In the genomic region with DNA sequence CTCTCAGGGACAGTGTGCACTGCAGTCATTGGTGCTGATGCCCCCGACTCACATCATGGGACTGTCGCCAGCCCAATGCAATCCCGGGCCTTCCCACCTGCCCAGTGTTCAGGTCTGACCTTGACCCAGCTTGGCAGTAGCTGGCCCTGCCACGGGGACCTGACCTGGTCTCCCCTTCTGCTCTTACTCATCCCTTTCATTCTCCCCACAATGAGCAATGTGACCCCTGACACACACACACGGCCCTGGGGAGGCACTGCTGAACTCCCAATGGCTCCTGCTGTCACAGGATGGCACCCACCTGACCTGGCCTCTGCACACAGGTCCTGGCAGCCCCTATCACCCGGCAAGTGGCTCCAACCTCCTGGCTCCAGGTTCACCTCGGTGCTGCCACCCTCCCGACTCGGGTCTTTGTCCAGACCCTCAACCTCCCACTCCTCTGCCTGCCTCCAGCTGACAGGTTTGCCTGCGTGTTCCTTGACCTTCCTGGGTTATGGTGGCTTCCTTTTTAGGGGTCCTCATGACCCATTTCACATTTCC, we compare ENCODE assay signal across 1 cellular context.
TF ChIP-seq lines count a peak whose summit lies in the region.

No MANE protein-coding gene starts in this region.

TF ChIP-seq in WTC11, 78 proteins besides CTCF, POLR2A, EP300 and RAD21 (continued from another document):
- TF ChIP-seq, protein P1, sequence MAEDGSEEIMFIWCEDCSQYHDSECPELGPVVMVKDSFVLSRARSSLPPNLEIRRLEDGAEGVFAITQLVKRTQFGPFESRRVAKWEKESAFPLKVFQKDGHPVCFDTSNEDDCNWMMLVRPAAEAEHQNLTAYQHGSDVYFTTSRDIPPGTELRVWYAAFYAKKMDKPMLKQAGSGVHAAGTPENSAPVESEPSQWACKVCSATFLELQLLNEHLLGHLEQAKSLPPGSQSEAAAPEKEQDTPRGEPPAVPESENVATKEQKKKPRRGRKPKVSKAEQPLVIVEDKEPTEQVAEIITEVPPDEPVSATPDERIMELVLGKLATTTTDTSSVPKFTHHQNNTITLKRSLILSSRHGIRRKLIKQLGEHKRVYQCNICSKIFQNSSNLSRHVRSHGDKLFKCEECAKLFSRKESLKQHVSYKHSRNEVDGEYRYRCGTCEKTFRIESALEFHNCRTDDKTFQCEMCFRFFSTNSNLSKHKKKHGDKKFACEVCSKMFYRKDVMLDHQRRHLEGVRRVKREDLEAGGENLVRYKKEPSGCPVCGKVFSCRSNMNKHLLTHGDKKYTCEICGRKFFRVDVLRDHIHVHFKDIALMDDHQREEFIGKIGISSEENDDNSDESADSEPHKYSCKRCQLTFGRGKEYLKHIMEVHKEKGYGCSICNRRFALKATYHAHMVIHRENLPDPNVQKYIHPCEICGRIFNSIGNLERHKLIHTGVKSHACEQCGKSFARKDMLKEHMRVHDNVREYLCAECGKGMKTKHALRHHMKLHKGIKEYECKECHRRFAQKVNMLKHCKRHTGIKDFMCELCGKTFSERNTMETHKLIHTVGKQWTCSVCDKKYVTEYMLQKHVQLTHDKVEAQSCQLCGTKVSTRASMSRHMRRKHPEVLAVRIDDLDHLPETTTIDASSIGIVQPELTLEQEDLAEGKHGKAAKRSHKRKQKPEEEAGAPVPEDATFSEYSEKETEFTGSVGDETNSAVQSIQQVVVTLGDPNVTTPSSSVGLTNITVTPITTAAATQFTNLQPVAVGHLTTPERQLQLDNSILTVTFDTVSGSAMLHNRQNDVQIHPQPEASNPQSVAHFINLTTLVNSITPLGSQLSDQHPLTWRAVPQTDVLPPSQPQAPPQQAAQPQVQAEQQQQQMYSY (CRISPR knock-in tag; IDR thresholded peaks at IDR 0.05) = peak; percentile 43; the same call in 1 of the 2 replicates
TF ChIP-seq in WTC11: peak in this region for 1.
